9 cellular contexts compared by ENCODE assay signal in the genomic region with DNA sequence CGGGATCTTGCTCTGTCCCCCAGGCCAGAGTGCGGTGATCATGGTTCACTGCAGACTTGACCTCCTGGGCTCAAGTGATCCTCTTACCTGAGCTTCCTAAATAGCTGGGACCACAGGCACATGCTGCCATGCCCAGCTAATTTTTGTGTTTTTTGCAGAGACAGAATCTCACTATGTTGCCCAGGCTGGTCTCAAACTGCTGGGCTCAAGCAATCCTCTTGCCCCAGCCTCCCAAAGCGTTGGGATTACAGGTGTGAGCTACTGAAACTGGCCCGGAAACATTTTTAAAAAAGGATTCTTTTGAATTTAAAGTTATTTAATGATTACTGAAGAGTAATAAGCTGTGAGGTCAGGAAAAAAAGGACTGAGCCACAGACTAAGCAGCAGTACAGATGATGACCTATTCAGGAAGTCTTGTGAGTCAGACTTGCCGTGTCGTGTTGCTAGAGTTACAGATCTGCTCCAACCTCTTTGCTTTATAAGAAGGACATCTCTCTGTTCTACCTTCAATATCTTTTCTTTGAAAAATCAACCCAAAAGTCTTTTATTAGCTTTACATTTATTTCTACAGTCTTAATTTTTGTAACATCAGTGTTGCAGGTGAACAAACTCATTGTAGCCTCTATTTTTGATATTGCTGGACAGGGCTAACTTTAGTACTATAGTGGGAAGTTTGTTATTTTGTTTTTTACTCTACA.
A peak's percentile ranks its signal among the peaks of the same experiment; 100 is the strongest.
DNase-seq lines count a peak whose midpoint lies in the region; ATAC-seq and TF ChIP-seq lines count a peak whose summit lies in the region.
"Had no signal": no experiment of that assay in that cellular context is flagged by ENCODE, and none has a peak within 500 bp of the region (broad histone marks: within the 10 kb centered on the region; RNA-seq: fewer than 3 reads in every experiment).

No MANE protein-coding gene starts in this region.

- no peak overlapping the region for H3K4me3 ChIP-seq in Peyer's patch

- TF ChIP-seq CTCF in Peyer's patch (IDR thresholded peaks at IDR 0.05): no peak

- H3K27me3 ChIP-seq in Peyer's patch: no peaks in the 10 kb centered on the region

- peak; percentile 74 for ATAC-seq in GM21723 (IDR thresholded peaks at IDR 0.05; ENCODE audit: unreplicated experiment)
- no peak for ATAC-seq in GM19397 (IDR thresholded peaks at IDR 0.05; ENCODE audit: unreplicated experiment)
- ATAC-seq: left colon had no signal

- H3K9me3 ChIP-seq in Peyer's patch: no peaks in the 10 kb centered on the region

- TF ChIP-seq POLR2A in Peyer's patch (IDR thresholded peaks at IDR 0.05): no peak

- in situ Hi-C loops in ACHN (cut with HindIII; ENCODE audit: low pct_ligation_motif_present, low pct_unique_long_range_greater_than_20kb, low sequenced_read_pairs): no loop called here

- DNase-seq in ACHN (peak; percentile 61), Peyer's patch (peak in 2 of 3 donors; percentile 63 to 87), iris pigment epithelial cell (ENCODE audit: low read depth) (peak; percentile 96), T1000 (lab: John Stamatoyannopoulos, UW) (no peak)
- DNase-seq in activated effector memory CD4-positive, alpha-beta T cell treated with Interleukin-2 at 50 U/mL for 16 hours: peak; percentile 34
- peak in 2 of 3 experiments; percentile 60 to 69 for DNase-seq in stimulated activated CD4-positive, alpha-beta T cell treated with anti-CD3 and anti-CD28 coated beads, TNF-alpha, amount 100 ng/mL, for 4 hours (ENCODE audit: low read depth in 3 of 3)

- peaks cover 0 to 22% (median 5%) of the 10 kb centered on the region in 4 donors for H3K4me1 ChIP-seq in Peyer's patch

- no peaks in the 10 kb centered on the region for H3K36me3 ChIP-seq in Peyer's patch

- peak overlapping the region; percentile 15 to 57 (median 30) for H3K27ac ChIP-seq in Peyer's patch
